In the genomic region with DNA sequence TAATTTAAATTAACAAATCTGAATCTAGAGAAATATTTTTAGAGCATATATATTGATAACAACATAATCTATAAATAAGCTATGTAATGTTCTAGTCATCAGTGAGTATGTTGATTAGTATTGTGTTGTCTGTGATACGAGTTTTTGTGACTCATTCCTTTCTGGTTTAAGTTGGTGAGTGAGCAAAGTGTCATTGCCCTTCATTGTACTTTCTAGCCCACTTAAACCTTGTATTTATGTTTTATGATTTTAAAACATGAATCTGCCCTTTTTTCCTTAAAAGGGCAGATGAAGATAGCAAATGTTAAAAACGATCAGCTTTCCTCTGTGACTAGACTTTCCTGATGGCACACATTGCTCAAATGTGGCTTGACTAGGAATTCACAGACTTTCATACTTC, we compare ENCODE assay signal across 1 cellular context.
A peak's percentile ranks its signal among the peaks of the same experiment; 100 is the strongest.
TF ChIP-seq lines count a peak whose summit lies in the region.

No MANE protein-coding gene starts in this region.

TF ChIP-seq in endothelial cell of umbilical vein, 7 proteins besides CTCF, POLR2A, EP300 and RAD21:
- peak; percentile 88 for TF ChIP-seq FOS (IDR thresholded peaks at IDR 0.05; ENCODE audit: borderline replicate concordance, insufficient read depth, low read length)
- peak; percentile 71 for TF ChIP-seq GATA2 (IDR thresholded peaks at IDR 0.05; ENCODE audit: insufficient read depth, insufficient read length, low read depth, low read length)
- TF ChIP-seq JUN (IDR thresholded peaks at IDR 0.05; ENCODE audit: borderline replicate concordance, insufficient read depth, insufficient read length, low read depth): peak; percentile 76
- no peak for TF ChIP-seq EZH2 (IDR thresholded peaks at IDR 0.05; ENCODE audit: borderline replicate concordance, low read depth, low read length, severe bottlenecking)
- no peak for TF ChIP-seq POLR2AphosphoS5 (IDR thresholded peaks at IDR 0.05; ENCODE audit: insufficient read depth, low read depth, low read length)
- TF ChIP-seq, protein P1, sequence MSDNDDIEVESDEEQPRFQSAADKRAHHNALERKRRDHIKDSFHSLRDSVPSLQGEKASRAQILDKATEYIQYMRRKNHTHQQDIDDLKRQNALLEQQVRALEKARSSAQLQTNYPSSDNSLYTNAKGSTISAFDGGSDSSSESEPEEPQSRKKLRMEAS (IDR thresholded peaks at IDR 0.05; ENCODE audit: insufficient read depth, insufficient read length): no peak
- TF ChIP-seq MYC (IDR thresholded peaks at IDR 0.05; ENCODE audit: low read depth, low read length): no peak
